Comparison of ENCODE assay signal across 8 cellular contexts in genomic region chr7:159143780-159144755, GRCh38. TPM values are rescaled to one million over a fixed set of nuclear protein-coding genes. Genes with fewer than 3 reads are reported as not detected.
DNase-seq lines count a peak whose midpoint lies in the region; ATAC-seq and TF ChIP-seq lines count a peak whose summit lies in the region.

No MANE protein-coding gene starts in this region.

- no peak overlapping the region for H4K91ac ChIP-seq in IMR-90 (ENCODE audit: insufficient read depth, low read depth, low read length)

- WGBS in IMR-90 (ENCODE audit: extremely low coverage in 2 of 2, insufficient read length in 1 of 2), 2 experiments = 5% methylated on average over 53 of the region's 97 CpGs; no CpG with 5 or more reads in 1 of the 2 experiments

- H2BK15ac ChIP-seq in IMR-90 (ENCODE audit: low read depth, low read length) = no peak overlapping the region

- no peak overlapping the region for H4K5ac ChIP-seq in IMR-90 (ENCODE audit: low read depth, low read length)

- H3K9me3 ChIP-seq in IMR-90 (ENCODE audit: control insufficient read depth, insufficient read depth, low read length) = peaks cover 11% of the 10 kb centered on the region; the same call in 1 of the 2 replicates
- H3K9me3 ChIP-seq in iPS-18c (ENCODE audit: control insufficient read depth, insufficient read depth, low read length) = no peaks in the 10 kb centered on the region

- TF ChIP-seq POLR2A in IMR-90 (IDR thresholded peaks at IDR 0.05; ENCODE audit: low read depth, low read length) = no peak

- H3K4me1 ChIP-seq in IMR-90 (ENCODE audit: control insufficient read depth, insufficient read depth, low read length) = no peaks in the 10 kb centered on the region

- H2BK120ac ChIP-seq in IMR-90 (ENCODE audit: low read depth, low read length) = no peak overlapping the region

- H3K36me3 Mint-ChIP-seq in activated T-helper 1 cell treated with anti-CD3 and anti-CD28 coated beads, Interleukin-12 subunit alpha, Interleukin-12 subunit beta, Interleukin-2, Interleukin-4 antibody, amounts not matched to agents 30 ng/mL and 10 ng/mL and 1 ng/mL, durations not matched to agents 14 hours and 24 hours and 36 hours (ENCODE audit: low read depth) = no peaks in the 10 kb centered on the region

- DNase-seq in IMR-90 (no peak), KBM-7 (no peak), NCI-H1417 treated with DMSO at 0.1 percent for 48 hours (lab: John Stamatoyannopoulos, UW) (no peak)
- DNase-seq in activated T-helper 1 cell treated with anti-CD3 and anti-CD28 coated beads, Interleukin-12 subunit alpha, Interleukin-12 subunit beta, Interleukin-2, Interleukin-4 antibody, amounts not matched to agents 30 ng/mL and 10 ng/mL and 1 ng/mL, durations not matched to agents 14 hours and 24 hours and 36 hours (ENCODE audit: low spot score) = no peak

- H3K27me3 Mint-ChIP-seq in activated T-helper 1 cell treated with anti-CD3 and anti-CD28 coated beads, Interleukin-12 subunit alpha, Interleukin-12 subunit beta, Interleukin-2, Interleukin-4 antibody, amounts not matched to agents 30 ng/mL and 10 ng/mL and 1 ng/mL, durations not matched to agents 14 hours and 24 hours and 36 hours (ENCODE audit: insufficient read depth) = peaks cover 39% of the 10 kb centered on the region

- H2AK9ac ChIP-seq in IMR-90 (replicated peaks; ENCODE audit: low read depth, low read length, poor library complexity) = no peak overlapping the region

- H3K9me3 Mint-ChIP-seq in activated T-helper 1 cell treated with anti-CD3 and anti-CD28 coated beads, Interleukin-12 subunit alpha, Interleukin-12 subunit beta, Interleukin-2, Interleukin-4 antibody, amounts not matched to agents 30 ng/mL and 10 ng/mL and 1 ng/mL, durations not matched to agents 14 hours and 24 hours and 36 hours = no peaks in the 10 kb centered on the region

- dilution Hi-C loops in IMR-90 (cut with HindIII; ENCODE audit: low sequenced_read_pairs, unreplicated experiment) = no loop called here

- no peak overlapping the region for H2BK5ac ChIP-seq in IMR-90 (ENCODE audit: low read depth, low read length, poor library complexity, severe bottlenecking)

- BruUV-seq in IMR-90 (replicated peaks; lab: Mats Ljungman, UMichigan) = no TSS peak

- H3K23ac ChIP-seq in IMR-90 (ENCODE audit: low read depth, low read length) = no peak overlapping the region

- no peak overlapping the region for H2AK5ac ChIP-seq in IMR-90 (ENCODE audit: low read depth, low read length)

- H3K4me1 Mint-ChIP-seq in activated T-helper 1 cell treated with anti-CD3 and anti-CD28 coated beads, Interleukin-12 subunit alpha, Interleukin-12 subunit beta, Interleukin-2, Interleukin-4 antibody, amounts not matched to agents 30 ng/mL and 10 ng/mL and 1 ng/mL, durations not matched to agents 14 hours and 24 hours and 36 hours (ENCODE audit: low read depth) = no peaks in the 10 kb centered on the region

- H4K8ac ChIP-seq in IMR-90 (ENCODE audit: low read depth in 2 of 2, low read length in 2 of 2) = no peak overlapping the region

- H3K18ac ChIP-seq in IMR-90 (ENCODE audit: low read depth, low read length) = no peak overlapping the region

- intact Hi-C loops in IMR-90 (cut with micrococcal nuclease) = no loop called here
- intact Hi-C loops in activated T-helper 1 cell treated with anti-CD3 and anti-CD28 coated beads, Interleukin-12 subunit alpha, Interleukin-12 subunit beta, Interleukin-2, Interleukin-4 antibody, amounts not matched to agents 30 ng/mL and 10 ng/mL and 1 ng/mL, durations not matched to agents 14 hours and 24 hours and 36 hours (cut with micrococcal nuclease) = loop anchor here (2.0 to 10.0 kb wide), 2 partner anchors 53 to 89 kb away; no protein-coding TSS in a partner anchor

- H3K4me3 Mint-ChIP-seq in activated T-helper 1 cell treated with anti-CD3 and anti-CD28 coated beads, Interleukin-12 subunit alpha, Interleukin-12 subunit beta, Interleukin-2, Interleukin-4 antibody, amounts not matched to agents 30 ng/mL and 10 ng/mL and 1 ng/mL, durations not matched to agents 14 hours and 24 hours and 36 hours = peak overlapping the region; percentile 61

- POLR2A ChIA-PET in IMR-90 (lab: Charles Lee; ENCODE audit: unreplicated experiment) = no interaction called here

- H3K14ac ChIP-seq in IMR-90 (replicated peaks; ENCODE audit: low read depth, low read length) = no peak overlapping the region

- no peaks in the 10 kb centered on the region for H3K9me1 ChIP-seq in IMR-90 (ENCODE audit: insufficient read depth, low read length)

- ATAC-seq in IMR-90 (ENCODE audit: low read depth) (no peak), HG02970 (IDR thresholded peaks at IDR 0.05; ENCODE audit: low FRiP score, unreplicated experiment) (no peak)
- no peak for ATAC-seq in activated CD4-positive, CD25-positive, alpha-beta regulatory T cell treated with anti-CD3 and anti-CD28 coated beads, Interleukin-2, amount 50 U/mL, for 24 hours

- H2BK20ac ChIP-seq in IMR-90 (ENCODE audit: low read depth, low read length) = no peak overlapping the region

- no peaks in the 10 kb centered on the region for H3K36me3 ChIP-seq in IMR-90 (ENCODE audit: control insufficient read depth, insufficient read depth, low read length)

- H3K4me3 ChIP-seq in IMR-90 (ENCODE audit: insufficient read depth, low read depth, low read length) = no peak overlapping the region
- peak overlapping the region; percentile 59 for H3K4me3 ChIP-seq in iPS-18c (ENCODE audit: insufficient read depth, low read depth, low read length)
- peak overlapping the region; percentile 18 to 52 (median 31) for H3K4me3 ChIP-seq in skin epidermis

- peak overlapping the region; percentile 45; the same call in 1 of the 2 replicates for H3K4me2 ChIP-seq in IMR-90 (ENCODE audit: low read depth, low read length)

- TF ChIP-seq RAD21 in IMR-90 (IDR thresholded peaks at IDR 0.05; ENCODE audit: low read length) = no peak

- H3K4ac ChIP-seq in IMR-90 (ENCODE audit: low read depth, low read length) = no peak overlapping the region

- in situ Hi-C loops in IMR-90 (cut with MboI; ENCODE audit: low sequenced_read_pairs) = no loop called here
- in situ Hi-C loops in KBM-7 (cut with MboI; ENCODE audit: low pct_unique_long_range_greater_than_20kb, low sequenced_read_pairs) = no loop called here

- no peak for TF ChIP-seq CTCF in IMR-90 (conservative IDR thresholded peaks at IDR 0.05; ENCODE audit: low read depth, low read length)

- H3K79me1 ChIP-seq in IMR-90 (ENCODE audit: low read depth in 1 of 2, low read length in 2 of 2) = no peaks in the 10 kb centered on the region

- H3K56ac ChIP-seq in IMR-90 (ENCODE audit: extremely low read depth, insufficient read depth, low read length) = no peak overlapping the region

- no peaks in the 10 kb centered on the region for H4K20me1 ChIP-seq in IMR-90 (ENCODE audit: insufficient read depth, low read length)

- no peak overlapping the region for H3K27ac Mint-ChIP-seq in activated T-helper 1 cell treated with anti-CD3 and anti-CD28 coated beads, Interleukin-12 subunit alpha, Interleukin-12 subunit beta, Interleukin-2, Interleukin-4 antibody, amounts not matched to agents 30 ng/mL and 10 ng/mL and 1 ng/mL, durations not matched to agents 14 hours and 24 hours and 36 hours

- H3K9ac ChIP-seq in IMR-90 (ENCODE audit: low read depth, low read length) = no peak overlapping the region

- no peak overlapping the region for H3K27ac ChIP-seq in IMR-90 (ENCODE audit: insufficient read depth, low read length)
- H3K27ac ChIP-seq in skin epidermis = peak overlapping the region in 1 of 21 experiments; percentile 16

- no peak overlapping the region for H2AFZ ChIP-seq in IMR-90 (replicated peaks; ENCODE audit: low read length, poor library complexity)

- CTCF ChIA-PET in IMR-90 (lab: Yijun Ruan, JAX) = no interaction called here

- H3K27me3 ChIP-seq in IMR-90 (ENCODE audit: control insufficient read depth, insufficient read depth, low read length) = peaks cover 5% of the 10 kb centered on the region; the same call in 1 of the 2 replicates

TF ChIP-seq in IMR-90, 13 proteins besides CTCF, POLR2A, EP300 and RAD21:
- TF ChIP-seq MAZ (IDR thresholded peaks at IDR 0.05; ENCODE audit: borderline replicate concordance, low read depth, low read length) (no peak), MXI1 (IDR thresholded peaks at IDR 0.05; ENCODE audit: borderline replicate concordance, low read depth, low read length) (no peak), FOS (IDR thresholded peaks at IDR 0.05; ENCODE audit: low read depth, low read length) (no peak), USF2 (IDR thresholded peaks at IDR 0.05; ENCODE audit: low read depth, low read length) (no peak)

RNA-seq across cellular contexts. Expression of gene VIPR2, which starts 0.6 kb away (rescaled TPM):
- not detected in 2 replicates for total RNA-seq in IMR-90 (2012; rRNA removed)
- not detected in 2 replicates for polyA plus RNA-seq in IMR-90 (2012; rRNA removed)
- not detected in 2 replicates for polyA plus RNA-seq in IMR-90 (2012; cell fraction: cytosol; rRNA removed)
- polyA plus RNA-seq in IMR-90 (2012; cell fraction: nucleus; rRNA removed; ENCODE audit: low replicate concordance) = not detected in 2 replicates
- total RNA-seq in activated T-helper 1 cell treated with anti-CD3 and anti-CD28 coated beads, Interleukin-12 subunit alpha, Interleukin-12 subunit beta, Interleukin-2, Interleukin-4 antibody, amounts not matched to agents 30 ng/mL and 10 ng/mL and 1 ng/mL, durations not matched to agents 14 hours and 24 hours and 36 hours = 0.70 and 1.3 TPM in 2 replicates
